Comparison of ENCODE assay signal across 31 cellular contexts in genomic region chr9:96246267-96246671, GRCh38. TPM values are rescaled to one million over a fixed set of nuclear protein-coding genes. Genes with fewer than 3 reads are reported as not detected.
"Had no signal": no experiment of that assay in that cellular context is flagged by ENCODE, and none has a peak within 500 bp of the region (broad histone marks: within the 10 kb centered on the region; RNA-seq: fewer than 3 reads in every experiment).

No MANE protein-coding gene starts in this region.

- H3K9me3 ChIP-seq: heart left ventricle, left lung, mucosa of descending colon, right atrium auricular region, sigmoid colon, spleen, thyroid gland, transverse colon, upper lobe of left lung, vagina had no signal

- H3K27ac Mint-ChIP-seq: immature natural killer cell; natural killer cell treated with Interleukin-12 subunit alpha and Interleukin-12 subunit beta and Interleukin-15 and Interleukin-18, amount 100 ng/mL, for 72 hours; progenitor cell of endocrine pancreas; stimulated activated memory B cell treated with anti-CD40 and anti-IgM and Interleukin-4, amounts not matched to agents 10 μg/mL and 1 μg/mL and 100 μg/mL, for 72 hours; stimulated activated naive CD8-positive, alpha-beta T cell treated with anti-CD3 and anti-CD28 coated beads, Interleukin-15, amount 100 ng/mL, for 72 hours had no signal

- H3K27ac ChIP-seq: heart left ventricle, left lung, right atrium auricular region, sigmoid colon, spleen, thyroid gland, transverse colon, upper lobe of left lung, vagina had no signal

- H3K9me3 Mint-ChIP-seq: immature natural killer cell; natural killer cell treated with Interleukin-12 subunit alpha and Interleukin-12 subunit beta and Interleukin-15 and Interleukin-18, amount 100 ng/mL, for 72 hours; neural crest cell; stimulated activated memory B cell treated with anti-CD40 and anti-IgM and Interleukin-4, amounts not matched to agents 10 μg/mL and 1 μg/mL and 100 μg/mL, for 72 hours; stimulated activated naive CD8-positive, alpha-beta T cell treated with anti-CD3 and anti-CD28 coated beads, Interleukin-15, amount 100 ng/mL, for 72 hours had no signal

- H3K36me3 Mint-ChIP-seq: immature natural killer cell; naive thymus-derived CD4-positive, alpha-beta T cell; natural killer cell treated with Interleukin-12 subunit alpha and Interleukin-12 subunit beta and Interleukin-15 and Interleukin-18, amount 100 ng/mL, for 72 hours; stimulated activated memory B cell treated with anti-CD40 and anti-IgM and Interleukin-4, amounts not matched to agents 10 μg/mL and 1 μg/mL and 100 μg/mL, for 72 hours had no signal

- H3K27me3 ChIP-seq: right atrium auricular region, sigmoid colon, thyroid gland, transverse colon, upper lobe of left lung, vagina had no signal

- H3K4me1 ChIP-seq: heart left ventricle, left lung, right atrium auricular region, sigmoid colon, spleen, transverse colon, upper lobe of left lung had no signal

- H3K4me3 ChIP-seq: heart left ventricle, left lung, lung, mucosa of descending colon, right atrium auricular region, sigmoid colon, spleen, thyroid gland, transverse colon, upper lobe of left lung, vagina had no signal

- ATAC-seq: left lung; mucosa of descending colon; naive thymus-derived CD4-positive, alpha-beta T cell; natural killer cell treated with Interleukin-12 subunit alpha and Interleukin-12 subunit beta and Interleukin-15 and Interleukin-18, amount 100 ng/mL, for 72 hours; stimulated activated memory B cell treated with anti-CD40 and anti-IgM and Interleukin-4, amounts not matched to agents 10 μg/mL and 1 μg/mL and 100 μg/mL, for 72 hours; stimulated activated naive CD8-positive, alpha-beta T cell treated with anti-CD3 and anti-CD28 coated beads, Interleukin-15, amount 100 ng/mL, for 72 hours had no signal

- H3K4me1 Mint-ChIP-seq: stimulated activated memory B cell treated with anti-CD40 and anti-IgM and Interleukin-4, amounts not matched to agents 10 μg/mL and 1 μg/mL and 100 μg/mL, for 72 hours had no signal

- DNase-seq: heart left ventricle; hypothalamus; immature natural killer cell; left lung; mesendoderm; midbrain; mucosa of descending colon; naive thymus-derived CD4-positive, alpha-beta T cell; nucleus accumbens; sigmoid colon; small intestine; spleen; stimulated activated CD4-positive, alpha-beta T cell treated with anti-CD3 and anti-CD28 coated beads, Interleukin-4, amount 100 ng/mL, for 24 hours; stimulated activated naive CD4-positive, alpha-beta T cell treated with Interleukin-2 at 50 U/mL for 16 hours; stimulated activated naive CD8-positive, alpha-beta T cell treated with anti-CD3 and anti-CD28 coated beads, Interleukin-15, amount 100 ng/mL, for 72 hours; substantia nigra; thyroid gland; transverse colon; upper lobe of left lung had no signal

- H3K4me3 Mint-ChIP-seq: immature natural killer cell; naive thymus-derived CD4-positive, alpha-beta T cell; natural killer cell treated with Interleukin-12 subunit alpha and Interleukin-12 subunit beta and Interleukin-15 and Interleukin-18, amount 100 ng/mL, for 72 hours; neural crest cell; stimulated activated memory B cell treated with anti-CD40 and anti-IgM and Interleukin-4, amounts not matched to agents 10 μg/mL and 1 μg/mL and 100 μg/mL, for 72 hours; stimulated activated naive CD8-positive, alpha-beta T cell treated with anti-CD3 and anti-CD28 coated beads, Interleukin-15, amount 100 ng/mL, for 72 hours had no signal

- H3K36me3 ChIP-seq: heart left ventricle, left lung, right atrium auricular region, sigmoid colon, spleen, thyroid gland, transverse colon, upper lobe of left lung, vagina had no signal

- FAIRE-seq: islet of Langerhans, small intestine had no signal

RNA-seq across cellular contexts. Expression of gene HSD17B3, which starts 55.7 kb away (rescaled TPM):
- total RNA-seq: kidney epithelial cell; myocyte; natural killer cell treated with Interleukin-12 subunit alpha and Interleukin-12 subunit beta and Interleukin-15 and Interleukin-18, amount 100 ng/mL, for 72 hours; neural crest cell; progenitor cell of endocrine pancreas; pulmonary artery endothelial cell; right atrium auricular region; urinary bladder; vagina had no signal
- polyA plus RNA-seq: immature natural killer cell; naive thymus-derived CD4-positive, alpha-beta T cell had no signal
